Comparison of ENCODE assay signal across 37 cellular contexts in the genomic region with DNA sequence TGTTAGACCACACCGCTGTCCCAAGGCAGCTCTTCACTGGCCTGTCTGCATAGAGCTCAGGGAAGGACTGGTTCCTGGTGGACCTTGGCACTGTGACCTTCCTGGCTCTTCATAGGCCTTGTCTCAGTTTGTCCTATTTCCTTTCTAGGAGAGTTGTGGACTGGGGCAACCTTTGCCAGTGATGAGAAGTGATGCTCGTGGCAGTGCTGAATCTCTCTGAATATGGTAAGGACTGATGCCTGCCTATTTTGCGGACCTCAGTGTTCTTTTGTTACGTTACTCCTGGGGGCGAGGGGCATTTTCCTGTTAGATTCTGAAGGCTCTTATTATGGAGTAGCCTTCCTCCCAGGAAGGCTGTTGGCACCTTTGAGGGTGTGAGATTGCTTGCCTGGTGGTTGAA. TPM values are rescaled to one million over a fixed set of nuclear protein-coding genes. Genes with fewer than 3 reads are reported as not detected.
"Had no signal": no experiment of that assay in that cellular context is flagged by ENCODE, and none has a peak within 500 bp of the region (broad histone marks: within the 10 kb centered on the region; RNA-seq: fewer than 3 reads in every experiment).

No MANE protein-coding gene starts in this region.

- H3K27ac Mint-ChIP-seq: activated CD4-positive, alpha-beta memory T cell treated with anti-CD3 and anti-CD28 coated beads for 36 hours; activated T-helper 2 cell treated with anti-CD3 and anti-CD28 coated beads, Interferon-gamma antibody, Interleukin-2, Interleukin-4, amounts not matched to agents 10 μg/mL and 5 μg/mL and 100 μg/mL, durations not matched to agents 14 hours and 24 hours and 36 hours had no signal

- H3K27me3 Mint-ChIP-seq: activated CD4-positive, alpha-beta memory T cell treated with anti-CD3 and anti-CD28 coated beads for 36 hours; activated naive CD4-positive, alpha-beta T cell treated with anti-CD3 and anti-CD28 coated beads, Interleukin-2, amount 50 U/mL, for 24 hours had no signal

- FAIRE-seq: keratinocyte, TTC549 had no signal

- H3K9me3 Mint-ChIP-seq: activated CD4-positive, alpha-beta memory T cell treated with anti-CD3 and anti-CD28 coated beads for 36 hours; activated naive CD4-positive, alpha-beta T cell treated with anti-CD3 and anti-CD28 coated beads, Interleukin-2, amount 50 U/mL, for 24 hours; activated T-cell treated with anti-CD3 and anti-CD28 coated beads, Interleukin-2, amount 50 U/mL, for 4 hours; activated T-helper 2 cell treated with anti-CD3 and anti-CD28 coated beads, Interferon-gamma antibody, Interleukin-2, Interleukin-4, amounts not matched to agents 10 μg/mL and 5 μg/mL and 100 μg/mL, durations not matched to agents 14 hours and 24 hours and 36 hours; neural crest cell had no signal

- DNase-seq: activated CD4-positive, alpha-beta memory T cell treated with anti-CD3 and anti-CD28 coated beads for 36 hours; activated CD4-positive, alpha-beta T cell treated with anti-CD3 and anti-CD28 coated beads for 4 hours; activated CD8-positive, alpha-beta memory T cell treated with anti-CD3 and anti-CD28 coated beads, Interleukin-2, amount 50 U/mL, for 4 hours; activated T-cell treated with anti-CD3 and anti-CD28 coated beads, Interleukin-2, amount 50 U/mL, for 4 hours; aorta; body of pancreas; cerebellar nuclear complex; colonic mucosa; effector CD8-positive, alpha-beta T cell; erythroblast; hippocampal formation; left cardiac atrium; left ventricle myocardium superior; occipital lobe; stimulated activated CD4-positive, alpha-beta T cell treated with anti-CD3 and anti-CD28 coated beads, Interleukin-2, amount 100 ng/mL, for 24 hours; stimulated activated naive CD4-positive, alpha-beta T cell; T-helper 9 cell; uterus had no signal

- H3K4me3 Mint-ChIP-seq: activated CD4-positive, alpha-beta memory T cell treated with anti-CD3 and anti-CD28 coated beads for 36 hours; activated naive CD4-positive, alpha-beta T cell treated with anti-CD3 and anti-CD28 coated beads, Interleukin-2, amount 50 U/mL, for 24 hours; activated T-cell treated with anti-CD3 and anti-CD28 coated beads, Interleukin-2, amount 50 U/mL, for 4 hours; neural crest cell had no signal

- ATAC-seq: activated T-cell treated with anti-CD3 and anti-CD28 coated beads, Interleukin-2, amount 50 U/mL, for 4 hours; body of pancreas; gastroesophageal sphincter; left cardiac atrium; left ventricle myocardium superior had no signal

RNA-seq across cellular contexts. Expression of a gene that starts 30.0 kb away (rescaled TPM):
- total RNA-seq: activated CD4-positive, alpha-beta memory T cell treated with anti-CD3 and anti-CD28 coated beads for 36 hours; activated CD8-positive, alpha-beta memory T cell treated with anti-CD3 and anti-CD28 coated beads for 36 hours; activated T-cell treated with anti-CD3 and anti-CD28 coated beads, Interleukin-2, amount 50 U/mL, for 4 hours; activated T-helper 2 cell treated with anti-CD3 and anti-CD28 coated beads, Interferon-gamma antibody, Interleukin-2, Interleukin-4, amounts not matched to agents 10 μg/mL and 5 μg/mL and 100 μg/mL, durations not matched to agents 14 hours and 24 hours and 36 hours; aorta; body of pancreas; colonic mucosa; dermis microvascular lymphatic vessel endothelial cell; fibroblast of lung; fibroblast of villous mesenchyme; left cardiac atrium; left ventricle myocardium superior; lung microvascular endothelial cell; mucosa of gallbladder; neural crest cell; occipital lobe; pulmonary artery endothelial cell; right atrium auricular region; smooth muscle cell; T-helper 1 cell treated with Interleukin-12 subunit alpha and Interleukin-12 subunit beta and Interleukin-4 antibody, amounts not matched to agents 30 ng/mL and 1 ng/mL, for 36 hours; temporal lobe; tibial nerve; uterus had no signal
- polyA plus RNA-seq: adipose tissue, aorta, fibroblast of lung, keratinocyte, smooth muscle cell had no signal

RNA-seq across cellular contexts. Expression of a gene that starts 55.4 kb away (rescaled TPM):
- total RNA-seq: activated CD4-positive, alpha-beta memory T cell treated with anti-CD3 and anti-CD28 coated beads for 36 hours; activated CD8-positive, alpha-beta memory T cell treated with anti-CD3 and anti-CD28 coated beads for 36 hours; activated T-cell treated with anti-CD3 and anti-CD28 coated beads, Interleukin-2, amount 50 U/mL, for 4 hours; activated T-helper 2 cell treated with anti-CD3 and anti-CD28 coated beads, Interferon-gamma antibody, Interleukin-2, Interleukin-4, amounts not matched to agents 10 μg/mL and 5 μg/mL and 100 μg/mL, durations not matched to agents 14 hours and 24 hours and 36 hours; body of pancreas; colonic mucosa; fibroblast of villous mesenchyme; neural crest cell; occipital lobe; T-helper 1 cell treated with Interleukin-12 subunit alpha and Interleukin-12 subunit beta and Interleukin-4 antibody, amounts not matched to agents 30 ng/mL and 1 ng/mL, for 36 hours; temporal lobe; uterus had no signal
- polyA plus RNA-seq: aorta had no signal
